1 cellular context compared by ENCODE assay signal in genomic region chr20:62818592-62819493, GRCh38.
TF ChIP-seq lines count a peak whose summit lies in the region.

No MANE protein-coding gene starts in this region.

TF ChIP-seq in HepG2, 621 proteins besides CTCF, POLR2A, EP300 and RAD21 (continued from another document and continues in another):
- TF ChIP-seq ZNF724P (CRISPR knock-in tag; IDR thresholded peaks at IDR 0.05; ENCODE audit: borderline replicate concordance) (0 out of 2 replicates have a peak, but pooled peaks have one; percentile 74), ZNF770 (CRISPR knock-in tag; IDR thresholded peaks at IDR 0.05) (peak; percentile 63; the same call in 1 of the 2 replicates), SRSF1 (optimal IDR thresholded peaks at IDR 0.05; ENCODE audit: low read depth, low read length) (peak; percentile 7), RFX3 (CRISPR knock-in tag; IDR thresholded peaks at IDR 0.05) (no peak), AGO1 (IDR thresholded peaks at IDR 0.05; ENCODE audit: low read depth, low read length, poor library complexity, severe bottlenecking) (peak; percentile 65), CBX2 (IDR thresholded peaks at IDR 0.05; ENCODE audit: low read depth, low read length) (no peak), CBX2 (CRISPR knock-in tag; IDR thresholded peaks at IDR 0.05; ENCODE audit: low read depth) (peak; percentile 47; the same call in 1 of the 2 replicates), MTA1 (CRISPR knock-in tag; IDR thresholded peaks at IDR 0.05; ENCODE audit: borderline replicate concordance) (0 out of 2 replicates have a peak, but pooled peaks have one; percentile 41), PITX1 (CRISPR knock-in tag; IDR thresholded peaks at IDR 0.05) (peak; percentile 50), PATZ1 (CRISPR knock-in tag; IDR thresholded peaks at IDR 0.05) (peak; percentile 86), HMGXB3 (CRISPR knock-in tag; IDR thresholded peaks at IDR 0.05; ENCODE audit: borderline replicate concordance) (no peak), ZNF713 (CRISPR knock-in tag; IDR thresholded peaks at IDR 0.05) (peak; percentile 97), PHB2 (IDR thresholded peaks at IDR 0.05; ENCODE audit: partially characterized antibody) (no peak), CEBPB (IDR thresholded peaks at IDR 0.05; ENCODE audit: borderline replicate concordance, low read depth, low read length) (no peak), ZNF230 (CRISPR knock-in tag; IDR thresholded peaks at IDR 0.05) (no peak), MBNL3 (CRISPR knock-in tag; conservative IDR thresholded peaks at IDR 0.05) (no peak), SMARCE1 (IDR thresholded peaks at IDR 0.05; ENCODE audit: borderline replicate concordance) (no peak), SSRP1 (CRISPR knock-in tag; IDR thresholded peaks at IDR 0.05) (no peak), ZNF563 (CRISPR knock-in tag; IDR thresholded peaks at IDR 0.05) (no peak), SALL1 (CRISPR knock-in tag; IDR thresholded peaks at IDR 0.05) (peak; percentile 80), DNMT1 (CRISPR knock-in tag; IDR thresholded peaks at IDR 0.05) (peak; percentile 87; the same call in 1 of the 2 replicates), CERS6 (CRISPR knock-in tag; IDR thresholded peaks at IDR 0.05) (no peak; the same call in 1 of the 2 replicates), ISL2 (CRISPR knock-in tag; IDR thresholded peaks at IDR 0.05) (no peak; the same call in 1 of the 2 replicates), KDM3A (CRISPR knock-in tag; IDR thresholded peaks at IDR 0.05; ENCODE audit: low read depth) (peak; percentile 24; the same call in 1 of the 2 replicates), TCF7L2 (IDR thresholded peaks at IDR 0.05; ENCODE audit: low read depth, low read length) (no peak), MXD1 (CRISPR knock-in tag; IDR thresholded peaks at IDR 0.05) (peak; percentile 87), SKI (IDR thresholded peaks at IDR 0.05; ENCODE audit: partially characterized antibody) (no peak), ZFP90 (CRISPR knock-in tag; IDR thresholded peaks at IDR 0.05; ENCODE audit: borderline replicate concordance) (peak; percentile 18; the same call in 1 of the 2 replicates), ZNF513 (CRISPR knock-in tag; conservative IDR thresholded peaks at IDR 0.05) (no peak), REPIN1 (CRISPR knock-in tag; IDR thresholded peaks at IDR 0.05; ENCODE audit: borderline replicate concordance, low read depth) (peak; percentile 74; the same call in 1 of the 2 replicates), CHCHD3 (CRISPR knock-in tag; IDR thresholded peaks at IDR 0.05) (peak; percentile 72; the same call in 1 of the 2 replicates), ZBTB26 (CRISPR knock-in tag; IDR thresholded peaks at IDR 0.05; ENCODE audit: borderline replicate concordance) (no peak), BCL6 (CRISPR knock-in tag; IDR thresholded peaks at IDR 0.05) (peak; percentile 41), NR2C2 (CRISPR knock-in tag; IDR thresholded peaks at IDR 0.05; ENCODE audit: borderline replicate concordance) (no peak), HINFP (CRISPR knock-in tag; IDR thresholded peaks at IDR 0.05; ENCODE audit: low read depth) (no peak), SP1 (IDR thresholded peaks at IDR 0.05) (no peak), SP1 (CRISPR knock-in tag; IDR thresholded peaks at IDR 0.05) (peak; percentile 25; the same call in 1 of the 2 replicates), ZNF749 (CRISPR knock-in tag; IDR thresholded peaks at IDR 0.05; ENCODE audit: borderline replicate concordance) (peak; percentile 75), STAG1 (CRISPR knock-in tag; IDR thresholded peaks at IDR 0.05) (no peak), ZSCAN21 (CRISPR knock-in tag; IDR thresholded peaks at IDR 0.05; ENCODE audit: borderline replicate concordance) (peak; percentile 83; the same call in 1 of the 2 replicates), ZNF44 (CRISPR knock-in tag; IDR thresholded peaks at IDR 0.05) (no peak)
